ENCODE assay signal across 28 cellular contexts in the genomic region with DNA sequence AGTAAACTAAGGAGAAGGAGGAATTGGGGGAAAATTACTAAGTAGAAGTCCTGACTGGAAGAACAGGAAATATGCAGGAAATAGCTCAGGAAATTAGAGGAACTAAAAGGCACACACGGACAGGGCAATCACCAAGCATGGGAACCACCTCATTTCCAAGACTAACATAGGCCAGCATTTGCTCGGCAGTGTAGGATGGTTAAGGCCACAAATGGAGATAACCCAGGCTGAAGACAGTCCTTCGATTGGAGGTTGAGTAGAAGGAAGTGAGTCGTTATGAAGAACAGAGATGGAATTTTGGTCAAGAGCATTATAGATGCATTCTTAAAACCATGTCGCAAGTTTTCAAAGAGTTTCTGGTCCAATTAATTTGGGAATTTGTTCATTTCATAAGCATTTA.
DNase-seq lines count a peak whose midpoint lies in the region; ATAC-seq and TF ChIP-seq lines count a peak whose summit lies in the region.
"Had no signal": no experiment of that assay in that cellular context is flagged by ENCODE, and none has a peak within 500 bp of the region (broad histone marks: within the 10 kb centered on the region; RNA-seq: fewer than 3 reads in every experiment).

No MANE protein-coding gene starts in this region.

- no peak overlapping the region for H3K4me3 Mint-ChIP-seq in WTC11
- H3K4me3 Mint-ChIP-seq: endodermal cell, IgD-negative memory B cell, type B pancreatic cell had no signal

- peaks cover 13% of the 10 kb centered on the region for H3K4me1 Mint-ChIP-seq in WTC11

- no peaks in the 10 kb centered on the region for H3K79me2 ChIP-seq in ACC112 (ENCODE audit: control insufficient read depth, insufficient read depth, low read length, unreplicated experiment)

- DNase-seq in GM04503 (ENCODE audit: low read depth), result peak; percentile 48
- peak; percentile 51 for DNase-seq in amniotic epithelial cell (ENCODE audit: low read depth)
- peak; percentile 12 for DNase-seq in fibroblast of pulmonary artery (ENCODE audit: low read depth)
- DNase-seq in WTC11 (ENCODE audit: low spot score), result no peak
- no peak for DNase-seq in NCI-H524 treated with DMSO at 0.1 percent for 48 hours (lab: John Stamatoyannopoulos, UW)
- DNase-seq: 8988T; activated CD4-positive, alpha-beta T cell treated with anti-CD3 and anti-CD28 coated beads for 1 hour; activated gamma-delta T cell; activated T-cell treated with anti-CD3 and anti-CD28 coated beads, Interleukin-2, amount 50 U/mL, for 1 hour; COR-L47; endodermal cell; esophagus squamous epithelium; H7; head of caudate nucleus; left cardiac atrium; NCI-H146; NCI-H2171; NCI-H526; T-helper 1 cell had no signal

- H3K36me3 ChIP-seq in ACC112 (ENCODE audit: insufficient read depth, low read length), result no peaks in the 10 kb centered on the region
- H3K36me3 ChIP-seq: BLaER1, breast epithelium, esophagus squamous epithelium, SJSA1 had no signal

- no peak overlapping the region for H3K27ac Mint-ChIP-seq in WTC11
- H3K27ac Mint-ChIP-seq: endodermal cell, IgD-negative memory B cell, progenitor cell of endocrine pancreas, type B pancreatic cell had no signal

- CTCF ChIA-PET in WTC11 (lab: Charles Lee), result no interaction called here

- no peak for ATAC-seq in GM18498 (IDR thresholded peaks at IDR 0.05; ENCODE audit: unreplicated experiment)
- no peak for ATAC-seq in HG03095 (IDR thresholded peaks at IDR 0.05; ENCODE audit: unreplicated experiment)
- ATAC-seq in WTC11, result no peak

- H3K27me3 Mint-ChIP-seq in WTC11 (ENCODE audit: low read depth), result no peaks in the 10 kb centered on the region
- H3K27me3 Mint-ChIP-seq: IgD-negative memory B cell had no signal

- H2AFZ ChIP-seq in ACC112 (ENCODE audit: low read length, unreplicated experiment), result no peak overlapping the region

- no peak for TF ChIP-seq CTCF in fibroblast of pulmonary artery (IDR thresholded peaks at IDR 0.05; ENCODE audit: low read length, missing control alignments)
- TF ChIP-seq CTCF in WTC11 (IDR thresholded peaks at IDR 0.05), result no peak

- peak overlapping the region; percentile 63 for H3K27ac ChIP-seq in ACC112 (ENCODE audit: low read depth, low read length)
- H3K27ac ChIP-seq: BLaER1, breast epithelium, esophagus squamous epithelium, SJSA1 had no signal

- no peaks in the 10 kb centered on the region for H3K27me3 ChIP-seq in ACC112 (ENCODE audit: insufficient read depth, low read length)
- H3K27me3 ChIP-seq: BLaER1, breast epithelium, SJSA1 had no signal

- H3K4me3 ChIP-seq in ACC112 (ENCODE audit: low read depth, low read length) (no peak overlapping the region), fibroblast of pulmonary artery (replicated peaks; ENCODE audit: low read depth, low read length) (no peak overlapping the region)
- H3K4me3 ChIP-seq: BLaER1, breast epithelium, esophagus squamous epithelium, SJSA1 had no signal

- H3K9me3 Mint-ChIP-seq in WTC11, result peaks cover 16% of the 10 kb centered on the region
- H3K9me3 Mint-ChIP-seq: endodermal cell, type B pancreatic cell had no signal

- H3K4me1 ChIP-seq in ACC112 (ENCODE audit: control insufficient read depth, insufficient read depth, low read length, unreplicated experiment), result peaks cover 37% of the 10 kb centered on the region
- H3K4me1 ChIP-seq: BLaER1, breast epithelium had no signal

- POLR2A ChIA-PET in WTC11 (lab: Charles Lee), result no interaction called here

- H3K36me3 Mint-ChIP-seq in WTC11, result no peaks in the 10 kb centered on the region
- H3K36me3 Mint-ChIP-seq: IgD-negative memory B cell had no signal

TF ChIP-seq in WTC11, 78 proteins besides CTCF, POLR2A, EP300 and RAD21:
- TF ChIP-seq GTF2I (CRISPR knock-in tag; conservative IDR thresholded peaks at IDR 0.05), result no peak
- TF ChIP-seq ELF4 (CRISPR knock-in tag; IDR thresholded peaks at IDR 0.05; ENCODE audit: low read depth), result no peak
- no peak for TF ChIP-seq CDX4 (CRISPR knock-in tag; IDR thresholded peaks at IDR 0.05; ENCODE audit: borderline replicate concordance)
- no peak for TF ChIP-seq CREB1 (CRISPR knock-in tag; IDR thresholded peaks at IDR 0.05)
- TF ChIP-seq NR3C1 (CRISPR knock-in tag; conservative IDR thresholded peaks at IDR 0.05; ENCODE audit: low read depth), result no peak
- no peak for TF ChIP-seq USF1 (CRISPR knock-in tag; IDR thresholded peaks at IDR 0.05)
- TF ChIP-seq, protein P1, sequence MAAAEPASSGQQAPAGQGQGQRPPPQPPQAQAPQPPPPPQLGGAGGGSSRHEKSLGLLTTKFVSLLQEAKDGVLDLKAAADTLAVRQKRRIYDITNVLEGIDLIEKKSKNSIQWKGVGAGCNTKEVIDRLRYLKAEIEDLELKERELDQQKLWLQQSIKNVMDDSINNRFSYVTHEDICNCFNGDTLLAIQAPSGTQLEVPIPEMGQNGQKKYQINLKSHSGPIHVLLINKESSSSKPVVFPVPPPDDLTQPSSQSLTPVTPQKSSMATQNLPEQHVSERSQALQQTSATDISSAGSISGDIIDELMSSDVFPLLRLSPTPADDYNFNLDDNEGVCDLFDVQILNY (CRISPR knock-in tag; IDR thresholded peaks at IDR 0.05), result no peak
- TF ChIP-seq CBFB (CRISPR knock-in tag; IDR thresholded peaks at IDR 0.05; ENCODE audit: low read depth), result no peak
- TF ChIP-seq ZBTB21 (CRISPR knock-in tag; IDR thresholded peaks at IDR 0.05; ENCODE audit: borderline replicate concordance), result no peak
- no peak for TF ChIP-seq ZMAT4 (CRISPR knock-in tag; IDR thresholded peaks at IDR 0.05)
- no peak for TF ChIP-seq ZNF423 (CRISPR knock-in tag; IDR thresholded peaks at IDR 0.05)
- no peak for TF ChIP-seq ZNF138 (CRISPR knock-in tag; conservative IDR thresholded peaks at IDR 0.05)
- TF ChIP-seq SP1 (CRISPR knock-in tag; conservative IDR thresholded peaks at IDR 0.05), result no peak
- no peak for TF ChIP-seq TEAD4 (CRISPR knock-in tag; IDR thresholded peaks at IDR 0.05)

Comparison
In these comparisons a context has a peak if more than half of its experiments do, and no peak if none do; other contexts are left out.
1. DNase-seq: peak in GM04503 (single experiment), amniotic epithelial cell (single experiment) and fibroblast of pulmonary artery (single experiment); none in WTC11 (single experiment) and NCI-H524 treated with DMSO at 0.1 percent for 48 hours (single experiment).